12 cellular contexts compared by ENCODE assay signal in genomic region chr3:101890716-101891115, GRCh38. TPM values are rescaled to one million over a fixed set of nuclear protein-coding genes. Genes with fewer than 3 reads are reported as not detected.
DNase-seq lines count a peak whose midpoint lies in the region; ATAC-seq, FAIRE-seq and TF ChIP-seq lines count a peak whose summit lies in the region.
"Had no signal": no experiment of that assay in that cellular context is flagged by ENCODE, and none has a peak within 500 bp of the region (broad histone marks: within the 10 kb centered on the region; RNA-seq: fewer than 3 reads in every experiment).

No MANE protein-coding gene starts in this region.

- ATAC-seq in HG02571 (IDR thresholded peaks at IDR 0.05; ENCODE audit: unreplicated experiment) (peak; percentile 62), SK-N-SH treated with all-trans-retinoic acid at 6 μM for 48 hours (peak; percentile 59; the same call in 2 of the 3 replicates), GM21423 (IDR thresholded peaks at IDR 0.05; ENCODE audit: unreplicated experiment) (no peak)
- ATAC-seq: upper lobe of right lung had no signal

- no peak for FAIRE-seq in GM12892 (lab: Jason Lieb, UNC)

- no peak for TF ChIP-seq POLR2A in GM12892 (IDR thresholded peaks at IDR 0.05; ENCODE audit: low read depth, low read length)

- no peaks in the 10 kb centered on the region for H3K9me3 ChIP-seq in mesodermal cell (ENCODE audit: control insufficient read depth, low read length)
- H3K9me3 ChIP-seq: upper lobe of right lung had no signal

- DNase-seq in GM04503 (ENCODE audit: low read depth) (peak; percentile 41), ecto neural progenitor cell (ENCODE audit: low spot score) (no peak), COLO668 (lab: John Stamatoyannopoulos, UW; ENCODE audit: unreplicated experiment) (no peak), GM12892 (ENCODE audit: insufficient read length) (no peak)
- DNase-seq: activated gamma-delta T cell, NCI-H446 treated with DMSO at 0.1 percent for 48 hours, upper lobe of right lung had no signal

- no peaks in the 10 kb centered on the region for H3K4me1 ChIP-seq in mesodermal cell (ENCODE audit: control insufficient read depth, insufficient read depth, low read length, poor library complexity, severe bottlenecking)
- H3K4me1 ChIP-seq: upper lobe of right lung had no signal

- H3K36me3 ChIP-seq in mesodermal cell (ENCODE audit: control insufficient read depth, insufficient read depth, low read length), result no peaks in the 10 kb centered on the region
- H3K36me3 ChIP-seq: upper lobe of right lung had no signal

- no peak overlapping the region for H3K4me3 ChIP-seq in mesodermal cell (ENCODE audit: extremely low read depth, insufficient read depth, low read length, poor library complexity, severe bottlenecking)
- H3K4me3 ChIP-seq: upper lobe of right lung had no signal

- H3K27ac ChIP-seq in mesodermal cell (ENCODE audit: low read depth, low read length, severe bottlenecking), result peak overlapping the region; percentile 12
- H3K27ac ChIP-seq: epithelial cell of prostate, upper lobe of right lung had no signal

TF ChIP-seq in SK-N-SH treated with all-trans-retinoic acid at 6 μM for 48 hours, 23 proteins besides CTCF, POLR2A, EP300 and RAD21:
- TF ChIP-seq CSDC2 (CRISPR knock-in tag; IDR thresholded peaks at IDR 0.05), result no peak
- TF ChIP-seq ISL1 (CRISPR knock-in tag; IDR thresholded peaks at IDR 0.05), result peak; percentile 63
- peak; percentile 9; the same call in 1 of the 2 replicates for TF ChIP-seq ZNF8 (CRISPR knock-in tag; IDR thresholded peaks at IDR 0.05)
- no peak for TF ChIP-seq ZFP3 (CRISPR knock-in tag; IDR thresholded peaks at IDR 0.05)
- TF ChIP-seq CREB5 (CRISPR knock-in tag; IDR thresholded peaks at IDR 0.05; ENCODE audit: low read depth), result peak; percentile 73

RNA-seq across cellular contexts. Expression of gene NFKBIZ, which starts 41.4 kb away (rescaled TPM):
- 14.9 TPM for polyA plus RNA-seq in mesodermal cell (2013, experiment 1 of 2)
- 13.8 TPM for polyA plus RNA-seq in mesodermal cell (2013, experiment 2 of 2)
- 27.7 TPM for polyA plus RNA-seq in GM12892 (2012; ENCODE audit: missing spikeins)
